In the genomic region with DNA sequence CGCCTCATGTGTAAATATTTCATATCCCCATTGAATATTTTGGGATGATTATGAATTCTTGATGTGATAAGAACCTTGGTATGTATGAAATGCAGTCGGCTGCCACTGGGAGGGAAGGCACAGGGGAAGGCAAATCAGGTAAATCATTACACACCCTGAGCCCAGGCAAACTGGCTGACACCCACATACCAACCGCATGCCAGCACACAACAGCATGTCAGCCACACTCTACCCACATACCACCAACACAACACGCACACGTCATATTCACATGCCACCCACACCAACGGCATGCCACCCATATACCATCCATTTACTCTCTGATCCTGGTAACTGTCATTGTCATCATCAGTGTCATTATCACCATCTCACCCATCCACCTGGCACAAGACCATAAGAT, we compare ENCODE assay signal across 1 cellular context.
TF ChIP-seq lines count a peak whose summit lies in the region.

No MANE protein-coding gene starts in this region.

TF ChIP-seq in GM12878, 131 proteins besides CTCF, POLR2A, EP300 and RAD21 (continued from another document):
- TF ChIP-seq, protein P1, sequence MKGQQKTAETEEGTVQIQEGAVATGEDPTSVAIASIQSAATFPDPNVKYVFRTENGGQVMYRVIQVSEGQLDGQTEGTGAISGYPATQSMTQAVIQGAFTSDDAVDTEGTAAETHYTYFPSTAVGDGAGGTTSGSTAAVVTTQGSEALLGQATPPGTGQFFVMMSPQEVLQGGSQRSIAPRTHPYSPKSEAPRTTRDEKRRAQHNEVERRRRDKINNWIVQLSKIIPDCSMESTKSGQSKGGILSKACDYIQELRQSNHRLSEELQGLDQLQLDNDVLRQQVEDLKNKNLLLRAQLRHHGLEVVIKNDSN (IDR thresholded peaks at IDR 0.05; ENCODE audit: borderline replicate concordance, extremely low read length, insufficient read depth, low read depth, low read length): no peak
TF ChIP-seq in GM12878: peak in this region for 1.
